Comparison of ENCODE assay signal across 27 cellular contexts in genomic region chr3:148730676-148731075, GRCh38. TPM values are rescaled to one million over a fixed set of nuclear protein-coding genes. Genes with fewer than 3 reads are reported as not detected.
"Had no signal": no experiment of that assay in that cellular context is flagged by ENCODE, and none has a peak within 500 bp of the region (broad histone marks: within the 10 kb centered on the region; RNA-seq: fewer than 3 reads in every experiment).

No MANE protein-coding gene starts in this region.

- H3K27me3 ChIP-seq: neural progenitor cell, ovary, right atrium auricular region, right lobe of liver, sigmoid colon, stomach, thyroid gland, tibial nerve, upper lobe of left lung, vagina had no signal

- H3K9me3 Mint-ChIP-seq: natural killer cell; nephron; neural progenitor cell; stimulated activated effector memory CD8-positive, alpha-beta T cell treated with anti-CD3 and anti-CD28 coated beads, Interleukin-12 subunit alpha, Interleukin-12 subunit beta, amount 100 ng/mL, for 72 hours had no signal

- H3K36me3 ChIP-seq: neural progenitor cell, ovary, prostate gland, right atrium auricular region, right lobe of liver, sigmoid colon, stomach, thoracic aorta, thyroid gland, tibial nerve, upper lobe of left lung, vagina had no signal

- DNase-seq: natural killer cell; occipital lobe; ovary; retina; right lobe of liver; sigmoid colon; small intestine; stimulated activated CD4-positive, alpha-beta T cell treated with anti-CD3 and anti-CD28 coated beads, Interleukin-15, amount 100 ng/mL, for 24 hours; stimulated activated CD4-positive, alpha-beta T cell treated with anti-CD3 and anti-CD28 coated beads, Interleukin-2, amount 100 ng/mL, for 24 hours; stimulated activated CD4-positive, alpha-beta T cell treated with anti-CD3 and anti-CD28 coated beads, Interleukin-2, amount 100 ng/mL, for 48 hours; stimulated activated CD4-positive, alpha-beta T cell treated with anti-CD3 and anti-CD28 coated beads, Interleukin-4, amount 100 ng/mL, for 24 hours; stimulated activated naive B cell treated with anti-CD40 and anti-IgM and Interleukin-4, amounts not matched to agents 10 μg/mL and 1 μg/mL and 100 μg/mL, for 72 hours; stimulated activated naive CD4-positive, alpha-beta T cell treated with Interleukin-2 at 50 U/mL for 16 hours; stomach; thyroid gland; trophoblast cell; upper lobe of left lung had no signal

- H3K27me3 Mint-ChIP-seq: stimulated activated naive CD8-positive, alpha-beta T cell treated with anti-CD3 and anti-CD28 coated beads, Interleukin-15, Interleukin-2, amounts not matched to agents 100 ng/mL and 50 ng/mL, for 24 hours had no signal

- H3K4me1 Mint-ChIP-seq: stimulated activated effector memory CD8-positive, alpha-beta T cell treated with anti-CD3 and anti-CD28 coated beads, Interleukin-12 subunit alpha, Interleukin-12 subunit beta, amount 100 ng/mL, for 72 hours; stimulated activated naive B cell treated with anti-CD40 and anti-IgM and Interleukin-4, amounts not matched to agents 10 μg/mL and 1 μg/mL and 100 μg/mL, for 72 hours had no signal

- H3K27ac Mint-ChIP-seq: natural killer cell; nephron; neural progenitor cell; stimulated activated effector memory CD8-positive, alpha-beta T cell treated with anti-CD3 and anti-CD28 coated beads, Interleukin-12 subunit alpha, Interleukin-12 subunit beta, amount 100 ng/mL, for 72 hours; stimulated activated naive B cell treated with anti-CD40 and anti-IgM and Interleukin-4, amounts not matched to agents 10 μg/mL and 1 μg/mL and 100 μg/mL, for 72 hours; stimulated activated naive CD8-positive, alpha-beta T cell treated with anti-CD3 and anti-CD28 coated beads, Interleukin-15, Interleukin-2, amounts not matched to agents 100 ng/mL and 50 ng/mL, for 24 hours had no signal

- H2AFZ ChIP-seq: neural progenitor cell had no signal

- H3K9me3 ChIP-seq: ovary, prostate gland, right atrium auricular region, right lobe of liver, sigmoid colon, stomach, thoracic aorta, thyroid gland, tibial nerve, upper lobe of left lung, vagina had no signal

- H3K4me3 Mint-ChIP-seq: natural killer cell; nephron; neural progenitor cell; stimulated activated effector memory CD8-positive, alpha-beta T cell treated with anti-CD3 and anti-CD28 coated beads, Interleukin-12 subunit alpha, Interleukin-12 subunit beta, amount 100 ng/mL, for 72 hours; stimulated activated naive B cell treated with anti-CD40 and anti-IgM and Interleukin-4, amounts not matched to agents 10 μg/mL and 1 μg/mL and 100 μg/mL, for 72 hours; stimulated activated naive CD8-positive, alpha-beta T cell treated with anti-CD3 and anti-CD28 coated beads, Interleukin-15, Interleukin-2, amounts not matched to agents 100 ng/mL and 50 ng/mL, for 24 hours had no signal

- H3K4me1 ChIP-seq: neural progenitor cell, prostate gland, thyroid gland, vagina had no signal

- H3K9ac ChIP-seq: neural progenitor cell had no signal

- H3K27ac ChIP-seq: neural progenitor cell, ovary, prostate gland, right atrium auricular region, stomach, thoracic aorta, thyroid gland, tibial nerve, upper lobe of left lung, vagina had no signal

- H3K4me3 ChIP-seq: neural progenitor cell, ovary, prostate gland, right atrium auricular region, right lobe of liver, sigmoid colon, stomach, thoracic aorta, thyroid gland, tibial nerve, upper lobe of left lung, vagina had no signal

- H3K36me3 Mint-ChIP-seq: natural killer cell; neural progenitor cell; stimulated activated effector memory CD8-positive, alpha-beta T cell treated with anti-CD3 and anti-CD28 coated beads, Interleukin-12 subunit alpha, Interleukin-12 subunit beta, amount 100 ng/mL, for 72 hours; stimulated activated naive B cell treated with anti-CD40 and anti-IgM and Interleukin-4, amounts not matched to agents 10 μg/mL and 1 μg/mL and 100 μg/mL, for 72 hours had no signal

- ATAC-seq: natural killer cell; right lobe of liver; stimulated activated effector memory CD8-positive, alpha-beta T cell treated with anti-CD3 and anti-CD28 coated beads, Interleukin-12 subunit alpha, Interleukin-12 subunit beta, amount 100 ng/mL, for 72 hours; stimulated activated naive B cell treated with anti-CD40 and anti-IgM and Interleukin-4, amounts not matched to agents 10 μg/mL and 1 μg/mL and 100 μg/mL, for 72 hours had no signal

- H3K4me2 ChIP-seq: neural progenitor cell had no signal

RNA-seq across cellular contexts. Expression of gene AGTR1, which starts 33.0 kb away (rescaled TPM):
- total RNA-seq: natural killer cell, pulmonary artery endothelial cell had no signal
